16 cellular contexts compared by ENCODE assay signal in genomic region chr6:166772518-166772917, GRCh38.
DNase-seq lines count a peak whose midpoint lies in the region; ATAC-seq, FAIRE-seq and TF ChIP-seq lines count a peak whose summit lies in the region.
"Had no signal": no experiment of that assay in that cellular context is flagged by ENCODE, and none has a peak within 500 bp of the region (broad histone marks: within the 10 kb centered on the region; RNA-seq: fewer than 3 reads in every experiment).

No MANE protein-coding gene starts in this region.

- BruUV-seq in HepG2 (replicated peaks; lab: Mats Ljungman, UMichigan): no TSS peak

- in situ Hi-C loops in HepG2 (cut with HindIII; ENCODE audit: extremely low pct_ligation_motif_present, low pct_unique_long_range_greater_than_20kb): no loop called here

- H3K9me3 Mint-ChIP-seq in endodermal cell: no peaks in the 10 kb centered on the region
- H3K9me3 Mint-ChIP-seq in activated naive CD4-positive, alpha-beta T cell treated with anti-CD3 and anti-CD28 coated beads, Interleukin-2, amount 10 ng/mL, durations not matched to agents 7 days and 5 days: no peaks in the 10 kb centered on the region
- H3K9me3 Mint-ChIP-seq: stimulated activated naive CD8-positive, alpha-beta T cell treated with anti-CD3 and anti-CD28 coated beads, Interleukin-15, Interleukin-2, amounts not matched to agents 100 ng/mL and 50 ng/mL, for 24 hours had no signal

- CTCF ChIA-PET in HepG2 (lab: Yijun Ruan, JAX; ENCODE audit: low intra/inter-chr PET ratio, low total read pairs): no interaction called here
- CTCF ChIA-PET in activated naive CD4-positive, alpha-beta T cell treated with anti-CD3 and anti-CD28 coated beads, Interleukin-2, amount 10 ng/mL, durations not matched to agents 7 days and 5 days (lab: Charles Lee): no interaction called here

- POLR2A ChIA-PET in HepG2 (lab: Yijun Ruan, JAX): no interaction called here

- intact Hi-C loops in HepG2 (cut with micrococcal nuclease; ENCODE audit: unreplicated experiment): loop anchor here (5.0 kb wide), 1 partner anchor 1010 kb away; no protein-coding TSS in a partner anchor
- intact Hi-C loops in right lobe of liver (cut with DNase I): loop anchor here in 1 of 2 donors (10.0 kb wide), 1 partner anchor 372 kb away; no protein-coding TSS in a partner anchor

- H3K4me1 ChIP-seq in HepG2 (ENCODE audit: insufficient read depth, low read length) (peaks cover 5% of the 10 kb centered on the region), right lobe of liver (no peaks in the 10 kb centered on the region), endodermal cell (ENCODE audit: control insufficient read depth, insufficient read depth, low read length) (no peaks in the 10 kb centered on the region)

- H3K4me2 ChIP-seq in HepG2 (ENCODE audit: low read depth, low read length): no peak overlapping the region

- TF ChIP-seq CTCF in HepG2 (CRISPR knock-in tag; IDR thresholded peaks at IDR 0.05) (peak; percentile 54; the same call in 1 of the 2 replicates), right lobe of liver (IDR thresholded peaks at IDR 0.05) (peak in 1 of 4 donors; percentile 8), endodermal cell (conservative IDR thresholded peaks at IDR 0.05) (peak; percentile 71)

- TF ChIP-seq EP300 in HepG2 (IDR thresholded peaks at IDR 0.05; ENCODE audit: low read depth in 2 of 2, low read length in 2 of 2) (no peak), HepG2 (CRISPR knock-in tag; IDR thresholded peaks at IDR 0.05; ENCODE audit: borderline replicate concordance) (no peak)

- H3K27ac Mint-ChIP-seq in endodermal cell: no peak overlapping the region
- no peak overlapping the region for H3K27ac Mint-ChIP-seq in activated naive CD4-positive, alpha-beta T cell treated with anti-CD3 and anti-CD28 coated beads, Interleukin-2, amount 10 ng/mL, durations not matched to agents 7 days and 5 days
- H3K27ac Mint-ChIP-seq: activated naive CD8-positive, alpha-beta T cell; stimulated activated naive CD8-positive, alpha-beta T cell treated with anti-CD3 and anti-CD28 coated beads, Interleukin-15, Interleukin-2, amounts not matched to agents 100 ng/mL and 50 ng/mL, for 24 hours had no signal

- TF ChIP-seq POLR2A in HepG2 (IDR thresholded peaks at IDR 0.05; ENCODE audit: insufficient read depth in 1 of 2, low read depth in 2 of 2, low read length in 2 of 2): no peak
- TF ChIP-seq POLR2A in right lobe of liver (IDR thresholded peaks at IDR 0.05): no peak

- H2AFZ ChIP-seq in HepG2 (ENCODE audit: low read length): no peak overlapping the region

- no peak for FAIRE-seq in HepG2 (lab: Jason Lieb, UNC)
- FAIRE-seq: colon had no signal

- H3K79me2 ChIP-seq in HepG2 (ENCODE audit: insufficient read depth, low read length): no peaks in the 10 kb centered on the region

- peaks cover 2 to 69% of the 10 kb centered on the region in 2 experiments; a peak in 3 of 5 replicates for H3K27me3 ChIP-seq in HepG2 (ENCODE audit: control insufficient read depth in 1 of 2, insufficient read depth in 2 of 2, low read length in 2 of 2)
- no peaks in the 10 kb centered on the region for H3K27me3 ChIP-seq in right lobe of liver
- H3K27me3 ChIP-seq in endodermal cell (ENCODE audit: control insufficient read depth, insufficient read depth, low read length, poor library complexity, severe bottlenecking): no peaks in the 10 kb centered on the region

- H4K20me1 ChIP-seq in HepG2 (ENCODE audit: insufficient read depth, low read length): no peaks in the 10 kb centered on the region; the same call in 1 of the 2 replicates
- H4K20me1 ChIP-seq: BLaER1 treated with 17β-estradiol and CSF1 and Interleukin-3, amounts not matched to agents 10 nM and 100 nM had no signal

- H3K36me3 ChIP-seq in HepG2 (replicated peaks in 1 of 2; ENCODE audit: control insufficient read depth in 1 of 2, insufficient read depth in 2 of 2, low read length in 2 of 2): no peaks in the 10 kb centered on the region
- no peaks in the 10 kb centered on the region for H3K36me3 ChIP-seq in right lobe of liver
- no peaks in the 10 kb centered on the region for H3K36me3 ChIP-seq in endodermal cell (ENCODE audit: control insufficient read depth, insufficient read depth, low read length)
- H3K36me3 ChIP-seq: BLaER1 treated with 17β-estradiol and CSF1 and Interleukin-3, amounts not matched to agents 10 nM and 100 nM had no signal

- H3K9me3 ChIP-seq in HepG2 (ENCODE audit: low read length) (no peaks in the 10 kb centered on the region), right lobe of liver (no peaks in the 10 kb centered on the region), endodermal cell (ENCODE audit: control insufficient read depth, low read length) (no peaks in the 10 kb centered on the region)
- H3K9me3 ChIP-seq: BLaER1 treated with 17β-estradiol and CSF1 and Interleukin-3, amounts not matched to agents 10 nM and 100 nM had no signal

- H3K4me3 ChIP-seq in HepG2 (replicated peaks in 1 of 3; ENCODE audit: insufficient read depth in 1 of 3, low read depth in 2 of 3, low read length in 3 of 3) (no peak overlapping the region), right lobe of liver (no peak overlapping the region), endodermal cell (ENCODE audit: low read length) (no peak overlapping the region)
- H3K4me3 ChIP-seq: BLaER1 treated with 17β-estradiol and CSF1 and Interleukin-3, amounts not matched to agents 10 nM and 100 nM had no signal

- peak; percentile 71 for ATAC-seq in HepG2
- ATAC-seq in right lobe of liver: no peak
- ATAC-seq in GM18907 (IDR thresholded peaks at IDR 0.05; ENCODE audit: unreplicated experiment): no peak

- no peak overlapping the region for H3K9ac ChIP-seq in HepG2 (ENCODE audit: insufficient read depth, low read depth, low read length)
- H3K9ac ChIP-seq in endodermal cell (ENCODE audit: extremely low read depth, low read length, poor library complexity, severe bottlenecking): no peak overlapping the region
- H3K9ac ChIP-seq: BLaER1 treated with 17β-estradiol and CSF1 and Interleukin-3, amounts not matched to agents 10 nM and 100 nM had no signal

- peaks cover 2% of the 10 kb centered on the region for H3K4me1 Mint-ChIP-seq in endodermal cell
- peaks cover 4% of the 10 kb centered on the region for H3K4me1 Mint-ChIP-seq in activated naive CD4-positive, alpha-beta T cell treated with anti-CD3 and anti-CD28 coated beads, Interleukin-2, amount 10 ng/mL, durations not matched to agents 7 days and 5 days

- H3K4me3 Mint-ChIP-seq in endodermal cell: no peak overlapping the region
- no peak overlapping the region for H3K4me3 Mint-ChIP-seq in activated naive CD4-positive, alpha-beta T cell treated with anti-CD3 and anti-CD28 coated beads, Interleukin-2, amount 10 ng/mL, durations not matched to agents 7 days and 5 days
- H3K4me3 Mint-ChIP-seq: activated naive CD8-positive, alpha-beta T cell; stimulated activated naive CD8-positive, alpha-beta T cell treated with anti-CD3 and anti-CD28 coated beads, Interleukin-15, Interleukin-2, amounts not matched to agents 100 ng/mL and 50 ng/mL, for 24 hours had no signal

- no peaks in the 10 kb centered on the region for H3K36me3 Mint-ChIP-seq in endodermal cell (ENCODE audit: low read depth)
- H3K36me3 Mint-ChIP-seq in activated naive CD4-positive, alpha-beta T cell treated with anti-CD3 and anti-CD28 coated beads, Interleukin-2, amount 10 ng/mL, durations not matched to agents 7 days and 5 days: no peaks in the 10 kb centered on the region
- H3K36me3 Mint-ChIP-seq: activated naive CD8-positive, alpha-beta T cell had no signal

- H3K27me3 Mint-ChIP-seq in endodermal cell (ENCODE audit: insufficient read depth): no peaks in the 10 kb centered on the region
- H3K27me3 Mint-ChIP-seq in activated naive CD4-positive, alpha-beta T cell treated with anti-CD3 and anti-CD28 coated beads, Interleukin-2, amount 10 ng/mL, durations not matched to agents 7 days and 5 days: peaks cover 30% of the 10 kb centered on the region

- whole genome bisulfite sequencing in HepG2 (ENCODE audit: low lambda C conversion rate): 18% methylated on average over 8 of the region's 8 CpGs
- WGBS in right lobe of liver (ENCODE audit: insufficient coverage, low coverage, low lambda C conversion rate, missing lambda C conversion rate): 62% methylated on average over 8 of the region's 8 CpGs
- WGBS in endodermal cell (ENCODE audit: insufficient coverage in 1 of 2, insufficient read length in 1 of 2), 2 experiments: 83 to 89% methylated on average over 8 of the region's 8 CpGs

- H3K27ac ChIP-seq in HepG2 (ENCODE audit: extremely low read length, insufficient read depth, low read length): no peak overlapping the region
- H3K27ac ChIP-seq in right lobe of liver: no peak overlapping the region
- H3K27ac ChIP-seq in endodermal cell (ENCODE audit: low read depth, low read length): no peak overlapping the region
- H3K27ac ChIP-seq: BLaER1 treated with 17β-estradiol and CSF1 and Interleukin-3, amounts not matched to agents 10 nM and 100 nM; HL-60 had no signal

- no peak for TF ChIP-seq RAD21 in HepG2 (CRISPR knock-in tag; IDR thresholded peaks at IDR 0.05)

- DNase-seq in HepG2 (ENCODE audit: low spot score) (no peak), right lobe of liver (no peak), NCI-H748 treated with DMSO at 0.1 percent for 48 hours (lab: John Stamatoyannopoulos, UW) (peak; percentile 7), endodermal cell (peak; percentile 81), NCI-H187 treated with DMSO at 0.1 percent for 48 hours (lab: John Stamatoyannopoulos, UW) (no peak), NCI-H446 treated with DMSO at 0.1 percent for 48 hours (lab: John Stamatoyannopoulos, UW) (no peak)
- no peak for DNase-seq in activated naive CD4-positive, alpha-beta T cell treated with anti-CD3 and anti-CD28 coated beads, Interleukin-2, amount 10 ng/mL, durations not matched to agents 7 days and 5 days
- DNase-seq: activated CD8-positive, alpha-beta memory T cell treated with anti-CD3 and anti-CD28 coated beads, Interleukin-2, amount 50 U/mL, for 4 hours; MM.1S; stimulated activated CD4-positive, alpha-beta T cell treated with anti-CD3 and anti-CD28 coated beads, Interleukin-4, amount 100 ng/mL, for 24 hours had no signal

TF ChIP-seq in HepG2, 621 proteins besides CTCF, POLR2A, EP300 and RAD21:
- TF ChIP-seq XRCC5 (optimal IDR thresholded peaks at IDR 0.05; ENCODE audit: low read length) (peak; percentile 28), GZF1 (CRISPR knock-in tag; IDR thresholded peaks at IDR 0.05) (no peak), STAG1 (CRISPR knock-in tag; IDR thresholded peaks at IDR 0.05) (peak; percentile 16)

Comparison
In these comparisons a context has a peak if more than half of its experiments do, and no peak if none do; other contexts are left out.
1. DNase-seq: peak in NCI-H748 treated with DMSO at 0.1 percent for 48 hours (single experiment) and endodermal cell (single experiment); none in HepG2 (single experiment), right lobe of liver (0 of 3), activated naive CD4-positive, alpha-beta T cell treated with anti-CD3 and anti-CD28 coated beads, Interleukin-2, amount 10 ng/mL, durations not matched to agents 7 days and 5 days (single experiment), NCI-H187 treated with DMSO at 0.1 percent for 48 hours (single experiment) and NCI-H446 treated with DMSO at 0.1 percent for 48 hours (single experiment).